ENCODE assay signal across 9 cellular contexts in genomic region chr11:111982532-111983186, GRCh38. TPM values are rescaled to one million over a fixed set of nuclear protein-coding genes. Genes with fewer than 3 reads are reported as not detected.
DNase-seq lines count a peak whose midpoint lies in the region; ATAC-seq, FAIRE-seq and TF ChIP-seq lines count a peak whose summit lies in the region.
"Had no signal": no experiment of that assay in that cellular context is flagged by ENCODE, and none has a peak within 500 bp of the region (broad histone marks: within the 10 kb centered on the region; RNA-seq: fewer than 3 reads in every experiment).

No MANE protein-coding gene starts in this region.

- no peak overlapping the region for H2AK5ac ChIP-seq in H9 (ENCODE audit: insufficient read length, low read length)

- H3K23ac ChIP-seq in H9 (ENCODE audit: insufficient read length, low read depth, low read length) = no peak overlapping the region

- peaks cover 3% of the 10 kb centered on the region for H3K23me2 ChIP-seq in H9 (ENCODE audit: insufficient read length, low read depth, low read length, poor library complexity, severe bottlenecking)

- H3K27ac ChIP-seq in H9 (ENCODE audit: insufficient read length, low read depth, low read length) = peak overlapping the region; percentile 89
- H3K27ac ChIP-seq in colonic mucosa = peak overlapping the region; percentile 70
- H3K27ac ChIP-seq in keratinocyte (ENCODE audit: control insufficient read depth, insufficient read depth, low read length) = peak overlapping the region; percentile 47
- peak overlapping the region; percentile 80 for H3K27ac ChIP-seq in parathyroid adenoma

- no peak overlapping the region for H3T11ph ChIP-seq in H9 (ENCODE audit: low read length)

- peak overlapping the region; percentile 76 for H3K18ac ChIP-seq in H9 (ENCODE audit: insufficient read length, low read depth, low read length)

- peak overlapping the region; percentile 63 to 74 for H3K4me3 Mint-ChIP-seq in H9

- H3K9ac ChIP-seq in H9 (ENCODE audit: extremely low read depth, insufficient read length, low read length) (peak overlapping the region; percentile 57), colonic mucosa (ENCODE audit: low read depth in 2 of 2, low read length in 2 of 2) (peak overlapping the region; percentile 46 to 87), keratinocyte (ENCODE audit: control insufficient read depth, extremely low read depth, insufficient read depth, low read length) (peak overlapping the region; percentile 40), parathyroid adenoma (no peak overlapping the region)

- no peak overlapping the region for H2BK12ac ChIP-seq in H9 (ENCODE audit: insufficient read length, low read depth, low read length)

- no peaks in the 10 kb centered on the region for H3K79me1 ChIP-seq in H9 (ENCODE audit: insufficient read depth, low read depth, low read length, poor library complexity, severe bottlenecking)

- peaks cover 2% of the 10 kb centered on the region; the same call in 1 of the 2 replicates for H3K27me3 Mint-ChIP-seq in H9 (ENCODE audit: low read depth)

- no peaks in the 10 kb centered on the region for H3K36me3 ChIP-seq in colonic mucosa
- H3K36me3 ChIP-seq in keratinocyte (ENCODE audit: control insufficient read depth in 2 of 2, extremely low read depth in 1 of 2, insufficient read depth in 2 of 2, low read length in 2 of 2) = peaks cover 0 to 12% of the 10 kb centered on the region in 2 experiments
- no peaks in the 10 kb centered on the region for H3K36me3 ChIP-seq in parathyroid adenoma (ENCODE audit: control insufficient read depth, insufficient read depth, low read length)

- intact Hi-C loops in colonic mucosa (cut with DNase I) = no loop called here

- H3K4me3 ChIP-seq in colonic mucosa (peak overlapping the region; percentile 30), keratinocyte (ENCODE audit: control insufficient read depth in 2 of 3, extremely low read depth in 1 of 3, insufficient read depth in 2 of 3, low read depth in 1 of 3, low read length in 3 of 3) (no peak overlapping the region), parathyroid adenoma (ENCODE audit: low read depth, low read length) (peak overlapping the region; percentile 43)

- TF ChIP-seq CTCF in H9 (conservative IDR thresholded peaks at IDR 0.05) (no peak), colonic mucosa (IDR thresholded peaks at IDR 0.05) (no peak), keratinocyte (optimal IDR thresholded peaks at IDR 0.05 in 1 of 3, IDR thresholded peaks at IDR 0.05 in 1 of 3, conservative IDR thresholded peaks at IDR 0.05 in 1 of 3; ENCODE audit: extremely low read depth in 1 of 3, insufficient read depth in 2 of 3, low read length in 3 of 3) (no peak), parathyroid adenoma (IDR thresholded peaks at IDR 0.05) (no peak)

- DNase-seq in H9 (no peak), colonic mucosa (no peak), keratinocyte (ENCODE audit: low read depth, low spot score) (no peak), DMS153 (lab: John Stamatoyannopoulos, UW) (no peak), DMS114 treated with DMSO at 0.1 percent for 48 hours (lab: John Stamatoyannopoulos, UW; ENCODE audit: unreplicated experiment) (no peak)
- no peak for DNase-seq in activated CD4-positive, CD25-positive, alpha-beta regulatory T cell treated with anti-CD3 and anti-CD28 coated beads, Interleukin-2, amount 50 U/mL, for 72 hours

- no CpG with 5 or more reads among the region's 5 CpGs for WGBS in H9 (ENCODE audit: extremely low coverage, insufficient read length, low lambda C conversion rate)

- H3K27me3 ChIP-seq in H9 (ENCODE audit: insufficient read depth, low read length) (no peaks in the 10 kb centered on the region), colonic mucosa (no peaks in the 10 kb centered on the region), keratinocyte (ENCODE audit: control insufficient read depth, extremely low read depth, insufficient read depth, low read length) (no peaks in the 10 kb centered on the region), parathyroid adenoma (ENCODE audit: control insufficient read depth, insufficient read depth, low read length) (no peaks in the 10 kb centered on the region)

- H2BK20ac ChIP-seq in H9 (ENCODE audit: low read depth, low read length, poor library complexity, severe bottlenecking) = no peak overlapping the region

- H4K5ac ChIP-seq in H9 (ENCODE audit: insufficient read length, low read depth, low read length) = peak overlapping the region; percentile 19

- H4K20me1 ChIP-seq in H9 (ENCODE audit: control insufficient read depth, insufficient read depth, insufficient read length) (no peaks in the 10 kb centered on the region), keratinocyte (ENCODE audit: control insufficient read depth, extremely low read depth, insufficient read depth, low read length) (no peaks in the 10 kb centered on the region)

- H3K9me1 ChIP-seq in keratinocyte (ENCODE audit: control insufficient read depth, extremely low read depth, insufficient read depth, low read length) = no peaks in the 10 kb centered on the region

- H2AFZ ChIP-seq in H9 (ENCODE audit: low read length) (no peak overlapping the region), keratinocyte (ENCODE audit: control insufficient read depth, low read length) (peak overlapping the region; percentile 47), parathyroid adenoma (peak overlapping the region; percentile 77)

- H3K4me2 ChIP-seq in H9 (ENCODE audit: insufficient read depth, insufficient read length, low read length) (peak overlapping the region; percentile 58), keratinocyte (ENCODE audit: control insufficient read depth, extremely low read depth, insufficient read depth, low read depth, low read length) (peak overlapping the region; percentile 58), parathyroid adenoma (ENCODE audit: low read length) (peak overlapping the region; percentile 60)

- H2BK15ac ChIP-seq in H9 (ENCODE audit: low read depth, low read length) = no peak overlapping the region

- no peak overlapping the region for H4K91ac ChIP-seq in H9 (ENCODE audit: insufficient read length, low read depth, low read length)

- no peaks in the 10 kb centered on the region for H3K79me2 ChIP-seq in H9 (ENCODE audit: insufficient read depth, low read length)
- H3K79me2 ChIP-seq in keratinocyte (ENCODE audit: control insufficient read depth, insufficient read depth, low read length) = no peaks in the 10 kb centered on the region
- H3K79me2 ChIP-seq in parathyroid adenoma = no peaks in the 10 kb centered on the region

- dilution Hi-C loops in keratinocyte (cut with MboI; ENCODE audit: extremely low pct_ligation_motif_present, low sequenced_read_pairs) = no loop called here

- no peak for ATAC-seq in HG03571 (IDR thresholded peaks at IDR 0.05; ENCODE audit: unreplicated experiment)

- H3K4me1 Mint-ChIP-seq in H9 = peaks cover 51 to 59% of the 10 kb centered on the region in 2 experiments

- peaks cover 7 to 23% (median 21%) of the 10 kb centered on the region in 3 experiments; a peak in 5 of 7 replicates for H3K36me3 Mint-ChIP-seq in H9 (ENCODE audit: insufficient read depth in 1 of 3, low read depth in 3 of 3)

- peak overlapping the region; percentile 98 to 100 (median 100) for H3K27ac Mint-ChIP-seq in H9

- H2BK120ac ChIP-seq in H9 (ENCODE audit: low read depth, low read length, poor library complexity, severe bottlenecking) = peak overlapping the region; percentile 62

- no peak for FAIRE-seq in keratinocyte (lab: Jason Lieb, UNC)
- FAIRE-seq: H54 had no signal

- H3K56ac ChIP-seq in H9 (ENCODE audit: insufficient read length, low read depth, low read length) = no peak overlapping the region

- H3K9me3 ChIP-seq in H9 (ENCODE audit: control insufficient read depth, low read depth, low read length) (no peaks in the 10 kb centered on the region), colonic mucosa (no peaks in the 10 kb centered on the region), keratinocyte (ENCODE audit: control insufficient read depth, low read depth, low read length) (no peaks in the 10 kb centered on the region), parathyroid adenoma (ENCODE audit: control insufficient read depth, low read length) (no peaks in the 10 kb centered on the region)

- peak overlapping the region; percentile 32 for H2BK5ac ChIP-seq in H9 (ENCODE audit: insufficient read length, low read length)

- peaks cover 8% of the 10 kb centered on the region; the same call in 1 of the 2 replicates for H3K4me1 ChIP-seq in H9 (ENCODE audit: insufficient read depth, low read length)
- no peaks in the 10 kb centered on the region for H3K4me1 ChIP-seq in colonic mucosa
- peaks cover 25% of the 10 kb centered on the region for H3K4me1 ChIP-seq in keratinocyte (ENCODE audit: control insufficient read depth, extremely low read depth, insufficient read depth, low read length)
- peaks cover 23% of the 10 kb centered on the region for H3K4me1 ChIP-seq in parathyroid adenoma

- H3K14ac ChIP-seq in H9 (ENCODE audit: insufficient read depth, low read length) = peak overlapping the region; percentile 61; the same call in 1 of the 2 replicates

- no peak overlapping the region; the same call in 1 of the 2 replicates for H3K4ac ChIP-seq in H9 (ENCODE audit: low read depth, low read length)

- H4K8ac ChIP-seq in H9 (replicated peaks; ENCODE audit: insufficient read length, low read depth, low read length) = peak overlapping the region; percentile 34

- no peaks in the 10 kb centered on the region for H3K9me3 Mint-ChIP-seq in H9

RNA-seq across cellular contexts. Expression of gene DLAT, which starts 42.5 kb away (rescaled TPM):
- 57.3 and 58.4 TPM in 2 replicates for total RNA-seq in H9 (2021)
- 10 to 100 TPM; 67.3 to 73.4 TPM for total RNA-seq in colonic mucosa
- polyA plus RNA-seq in keratinocyte = 23.3 to 41.9 TPM (median 40.2 TPM) in 3 replicates
- polyA plus RNA-seq in keratinocyte (2011; ENCODE audit: low read depth) = 9.9 TPM
- 26.8 and 42.4 TPM in 2 replicates for polyA plus RNA-seq in keratinocyte (2011; cell fraction: cytosol; rRNA removed)
- polyA plus RNA-seq in keratinocyte (2011; cell fraction: nucleus; rRNA removed) = 23.1 and 29.2 TPM in 2 replicates
- polyA plus RNA-seq in keratinocyte (2012; ENCODE audit: low replicate concordance) = 15.0 and 30.5 TPM in 2 replicates
- 15.5 to 33.0 TPM (median 20.9 TPM) in 3 replicates for polyA minus RNA-seq in keratinocyte
- 35.7 TPM for polyA minus RNA-seq in keratinocyte (2011; cell fraction: cytosol; rRNA and poly(A)+ RNA removed)
- 13.1 and 23.7 TPM in 2 replicates for polyA minus RNA-seq in keratinocyte (2011; cell fraction: nucleus; rRNA and poly(A)+ RNA removed)

RNA-seq across cellular contexts. Expression of gene DIXDC1, which starts 45.5 kb away (rescaled TPM):
- total RNA-seq in H9 (2021) (10.1 and 10.8 TPM in 2 replicates), colonic mucosa (10 to 100 TPM in 1 of 2 donors, 1 to 10 TPM in 1; 4.0 to 13.8 TPM)
- 5.9 to 13.2 TPM (median 7.8 TPM) in 3 replicates for polyA plus RNA-seq in keratinocyte
- 20.1 TPM for polyA plus RNA-seq in keratinocyte (2011; ENCODE audit: low read depth)
- polyA plus RNA-seq in keratinocyte (2011; cell fraction: cytosol; rRNA removed) = 11.0 and 15.2 TPM in 2 replicates
- 11.4 and 12.8 TPM in 2 replicates for polyA plus RNA-seq in keratinocyte (2011; cell fraction: nucleus; rRNA removed)
- 4.3 and 6.6 TPM in 2 replicates for polyA plus RNA-seq in keratinocyte (2012; ENCODE audit: low replicate concordance)
- 3.8 to 17.6 TPM (median 10.7 TPM) in 3 replicates for polyA minus RNA-seq in keratinocyte
- polyA minus RNA-seq in keratinocyte (2011; cell fraction: cytosol; rRNA and poly(A)+ RNA removed) = 14.0 TPM
- polyA minus RNA-seq in keratinocyte (2011; cell fraction: nucleus; rRNA and poly(A)+ RNA removed) = 13.1 and 24.3 TPM in 2 replicates

Comparison
In these comparisons a context has a peak if more than half of its experiments do, and no peak if none do; other contexts are left out.
1. H3K4me3 ChIP-seq: peak in colonic mucosa (single experiment) and parathyroid adenoma (single experiment); none in keratinocyte (0 of 3).
2. Peak in every context shown above with its lines, with median percentiles within 50 percentile points of each other: H3K27ac ChIP-seq and H3K4me2 ChIP-seq.